In genomic region chr19:37506387-37507166, GRCh38 we compare ENCODE assay signal across 9 cellular contexts. TPM values are rescaled to one million over a fixed set of nuclear protein-coding genes. Genes with fewer than 3 reads are reported as not detected.
DNase-seq lines count a peak whose midpoint lies in the region; ATAC-seq and TF ChIP-seq lines count a peak whose summit lies in the region.
"Had no signal": no experiment of that assay in that cellular context is flagged by ENCODE, and none has a peak within 500 bp of the region (broad histone marks: within the 10 kb centered on the region; RNA-seq: fewer than 3 reads in every experiment).

Gene ZNF793 (plus strand): TSS chr19:37506939. CDS start chr19:37523440, 16,501 bp downstream.

- TF ChIP-seq POLR2A in prostate gland (IDR thresholded peaks at IDR 0.05), result peak; percentile 36

- no peak for TF ChIP-seq EP300 in SK-N-SH (IDR thresholded peaks at IDR 0.05; ENCODE audit: borderline replicate concordance in 1 of 2, low read depth in 1 of 2, low read length in 1 of 2)

- no peak within 1 kb of the TSS for H3K27ac Mint-ChIP-seq in type B pancreatic cell
- H3K27ac Mint-ChIP-seq: nephron had no signal

- H3K9ac ChIP-seq in HUES6 (ENCODE audit: low read length) (peak within 1 kb of the TSS; percentile 94), SK-N-SH (peak within 1 kb of the TSS; percentile 91)

- H3K9me2 ChIP-seq in SK-N-SH, result no peaks in the 10 kb centered on the region

- no peak for ATAC-seq in GM21526 (IDR thresholded peaks at IDR 0.05; ENCODE audit: low FRiP score, unreplicated experiment)

- CTCF ChIA-PET in GM10248 (lab: Yijun Ruan, JAX) (no interaction called here), SK-N-SH (lab: Yijun Ruan, JAX) (interaction anchor here (1.0 to 2.1 kb wide), 2 partner anchors 38 to 45 kb away, joined by 4 to 8 read pairs; partner anchors contain the start of gene ZNF570)

- H3K4me3 Mint-ChIP-seq in type B pancreatic cell, result no peak within 1 kb of the TSS
- H3K4me3 Mint-ChIP-seq: nephron had no signal

- H3K4me1 ChIP-seq in HUES6 (ENCODE audit: control insufficient read depth, insufficient read depth, low read length) (0 out of 2 replicates have a peak, but pooled peaks cover 5% of the 10 kb centered on the region), SK-N-SH (ENCODE audit: control insufficient read depth in 1 of 2, insufficient read depth in 2 of 2, low read depth in 1 of 2, low read length in 1 of 2) (peaks cover 0 to 14% of the 10 kb centered on the region in 2 experiments; a peak in 2 of 4 replicates), prostate gland (replicated peaks) (no peaks in the 10 kb centered on the region)

- POLR2A ChIA-PET in GM10248 (lab: Yijun Ruan, JAX) (interaction anchor here (0.6 kb wide), 1 partner anchor 88 kb away, joined by 3 read pairs; the partner anchor contains the start of genes ZNF540 and ZNF571), SK-N-SH (lab: Yijun Ruan, JAX) (interaction anchor here (0.6 to 2.0 kb wide), 11 partner anchors 20 to 509 kb away, joined by 3 to 18 read pairs (median 5); partner anchors contain the start of genes ZFP30, ZNF527, ZNF540 and ZNF569)

- WGBS in SK-N-SH (ENCODE audit: low lambda C conversion rate), result 10% methylated on average over 40 of the region's 40 CpGs
- under 1% methylated on average over 40 of the region's 40 CpGs for WGBS in prostate gland

- H3K9me3 ChIP-seq in HUES6 (ENCODE audit: control insufficient read depth, insufficient read depth, low read depth, low read length) (peaks cover 10% of the 10 kb centered on the region; the same call in 1 of the 2 replicates), SK-N-SH (no peaks in the 10 kb centered on the region), prostate gland (no peaks in the 10 kb centered on the region)

- H3K27me3 Mint-ChIP-seq in type B pancreatic cell, result no peaks in the 10 kb centered on the region

- H3K79me2 ChIP-seq in SK-N-SH (ENCODE audit: insufficient read depth), result no peaks in the 10 kb centered on the region

- intact Hi-C loops in prostate gland (cut with DNase I), result loop anchor here (2.0 kb wide), 1 partner anchor 38 kb away; the partner anchor contains the start of gene ZNF570

- H3K36me3 ChIP-seq in HUES6 (ENCODE audit: control insufficient read depth, insufficient read depth, low read length) (peaks cover 18% of the 10 kb centered on the region), SK-N-SH (replicated peaks in 1 of 2; ENCODE audit: control insufficient read depth in 1 of 2, insufficient read depth in 2 of 2, low read length in 1 of 2) (peaks cover 5 to 14% of the 10 kb centered on the region in 2 experiments), prostate gland (no peaks in the 10 kb centered on the region)

- H3K27me3 ChIP-seq in HUES6 (ENCODE audit: control insufficient read depth, insufficient read depth, low read length) (no peaks in the 10 kb centered on the region), SK-N-SH (ENCODE audit: insufficient read depth) (no peaks in the 10 kb centered on the region), prostate gland (replicated peaks; ENCODE audit: insufficient read depth) (no peaks in the 10 kb centered on the region)

- H2AFZ ChIP-seq in SK-N-SH (ENCODE audit: low read depth), result peak within 1 kb of the TSS; percentile 94

- H4K20me1 ChIP-seq in SK-N-SH (ENCODE audit: insufficient read depth), result no peaks in the 10 kb centered on the region

- H3F3A ChIP-seq in SK-N-SH (replicated peaks; ENCODE audit: insufficient read depth), result peaks cover 3% of the 10 kb centered on the region

- peak within 1 kb of the TSS; percentile 87 for H3K4me3 ChIP-seq in HUES6 (ENCODE audit: low read depth, low read length)
- peak within 1 kb of the TSS; percentile 71 to 82 for H3K4me3 ChIP-seq in SK-N-SH (ENCODE audit: low read depth in 2 of 2, low read length in 1 of 2)
- peak within 1 kb of the TSS; percentile 67 to 69 for H3K4me3 ChIP-seq in prostate gland

- DNase-seq in GM10248 (ENCODE audit: extremely low spot score), result peak; percentile 58
- DNase-seq in SK-N-SH, result peak; percentile 75
- peak; percentile 84 for DNase-seq in amniotic epithelial cell (ENCODE audit: low read depth)
- DNase-seq in hepatic stellate cell (ENCODE audit: low spot score), result peak; percentile 63
- peak; percentile 87 for DNase-seq in prostate gland (ENCODE audit: low spot score)
- DNase-seq in type B pancreatic cell (ENCODE audit: extremely low spot score, unreplicated experiment), result peak; percentile 90

- TF ChIP-seq CTCF in GM10248 (IDR thresholded peaks at IDR 0.05; ENCODE audit: control extremely low read depth, extremely low read depth, low read depth, missing control alignments) (no peak), SK-N-SH (IDR thresholded peaks at IDR 0.05) (no peak), prostate gland (IDR thresholded peaks at IDR 0.05) (no peak), type B pancreatic cell (conservative IDR thresholded peaks at IDR 0.05) (no peak)

- H3K9me3 Mint-ChIP-seq in type B pancreatic cell, result peaks cover 6% of the 10 kb centered on the region

- H3K36me3 Mint-ChIP-seq in type B pancreatic cell, result peaks cover 24% of the 10 kb centered on the region

- no peaks in the 10 kb centered on the region for H3K4me1 Mint-ChIP-seq in type B pancreatic cell (ENCODE audit: unreplicated experiment)
- H3K4me1 Mint-ChIP-seq: nephron had no signal

- TF ChIP-seq RAD21 in SK-N-SH (IDR thresholded peaks at IDR 0.05; ENCODE audit: low read length), result no peak

- H3K4me2 ChIP-seq in SK-N-SH, result peak within 1 kb of the TSS; percentile 77

- peak within 1 kb of the TSS; percentile 91 for H3K27ac ChIP-seq in HUES6 (ENCODE audit: low read depth, low read length)
- peak within 1 kb of the TSS; percentile 82 to 99 for H3K27ac ChIP-seq in SK-N-SH (ENCODE audit: low read depth in 2 of 2, low read length in 1 of 2)
- peak within 1 kb of the TSS; percentile 95 to 96 for H3K27ac ChIP-seq in prostate gland

TF ChIP-seq in SK-N-SH, 30 proteins besides CTCF, POLR2A, EP300 and RAD21 (continues in another document):
- TF ChIP-seq TCF12 (IDR thresholded peaks at IDR 0.05) (no peak), NFIC (IDR thresholded peaks at IDR 0.05; ENCODE audit: borderline replicate concordance) (no peak), FOSL2 (IDR thresholded peaks at IDR 0.05; ENCODE audit: borderline replicate concordance, low read depth) (no peak), PBX3 (IDR thresholded peaks at IDR 0.05) (no peak), FOXM1 (IDR thresholded peaks at IDR 0.05; ENCODE audit: low read depth) (no peak), JUND (IDR thresholded peaks at IDR 0.05) (no peak), YY1 (IDR thresholded peaks at IDR 0.05; ENCODE audit: low read depth) (peak; percentile 99), CHD2 (IDR thresholded peaks at IDR 0.05; ENCODE audit: low read length, partially characterized antibody) (peak; percentile 94), SMC3 (IDR thresholded peaks at IDR 0.05; ENCODE audit: low read depth, low read length) (0 out of 2 replicates have a peak, but pooled peaks have one; percentile 1), GABPA (IDR thresholded peaks at IDR 0.05; ENCODE audit: low read depth) (peak; percentile 29), GATA2 (CRISPR knock-in tag; IDR thresholded peaks at IDR 0.05) (no peak; the same call in 1 of the 2 replicates), ZBTB33 (IDR thresholded peaks at IDR 0.05; ENCODE audit: borderline replicate concordance, low read depth) (peak; percentile 91), IRF3 (IDR thresholded peaks at IDR 0.05; ENCODE audit: low read depth, low read length) (no peak)
- TF ChIP-seq, protein P1, sequence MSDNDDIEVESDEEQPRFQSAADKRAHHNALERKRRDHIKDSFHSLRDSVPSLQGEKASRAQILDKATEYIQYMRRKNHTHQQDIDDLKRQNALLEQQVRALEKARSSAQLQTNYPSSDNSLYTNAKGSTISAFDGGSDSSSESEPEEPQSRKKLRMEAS (IDR thresholded peaks at IDR 0.05; ENCODE audit: low read depth), result peak; percentile 61; the same call in 1 of the 2 replicates

RNA-seq across cellular contexts. Expression of gene ZNF793, which starts in this region (rescaled TPM):
- 2.3 and 4.1 TPM in 2 replicates for polyA plus RNA-seq in SK-N-SH (2012; rRNA removed)
- 2.5 and 2.6 TPM in 2 replicates for polyA plus RNA-seq in SK-N-SH (2012; cell fraction: cytosol; rRNA removed)
- polyA plus RNA-seq in SK-N-SH (2012; cell fraction: nucleus; rRNA removed), result 8.0 and 12.6 TPM in 2 replicates
- total RNA-seq in prostate gland (10 to 100 TPM in 1 of 2 donors, 1 to 10 TPM in 1; 5.1 to 13.3 TPM), type B pancreatic cell (ENCODE audit: low replicate concordance) (13.6 and 20.5 TPM in 2 replicates)
